ENCODE assay signal across 8 cellular contexts in the genomic region with DNA sequence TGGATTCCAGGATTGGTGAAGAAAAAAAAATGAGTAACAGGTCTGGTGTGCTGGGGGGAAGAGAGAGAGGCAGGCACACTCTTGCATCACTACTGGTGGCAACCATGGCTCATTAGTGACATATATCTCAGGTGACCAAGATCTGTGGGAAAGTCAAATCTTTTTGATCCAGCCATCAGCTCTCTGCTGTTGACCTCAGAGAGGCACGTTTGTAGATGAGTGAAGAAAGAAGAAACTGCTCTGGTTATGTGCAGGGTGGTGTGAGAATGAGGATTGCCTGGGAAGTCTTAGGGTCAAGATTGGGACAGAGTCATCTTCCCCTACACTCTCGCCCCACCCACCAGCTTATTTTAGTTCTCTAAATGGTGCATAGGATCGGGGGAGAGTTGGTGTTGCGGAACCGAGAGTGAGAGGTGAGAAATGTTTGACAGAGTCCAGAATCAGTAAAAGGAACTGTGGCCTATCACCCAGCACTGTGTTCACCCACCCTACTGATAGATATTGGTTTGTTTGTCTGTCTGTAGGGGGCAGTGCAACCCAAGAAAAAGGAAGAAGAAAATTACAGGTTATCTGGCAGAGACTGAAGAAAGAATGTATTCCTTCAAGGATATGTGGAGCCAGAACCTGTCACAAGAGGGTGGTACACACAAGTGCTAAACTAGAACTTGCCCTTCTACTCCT. TPM values are rescaled to one million over a fixed set of nuclear protein-coding genes. Genes with fewer than 3 reads are reported as not detected.
A peak's percentile ranks its signal among the peaks of the same experiment; 100 is the strongest.
DNase-seq lines count a peak whose midpoint lies in the region; ATAC-seq and TF ChIP-seq lines count a peak whose summit lies in the region.

No MANE protein-coding gene starts in this region.

- intact Hi-C loops in adrenal gland (cut with DNase I) (loop anchor here in 1 of 2 donors (10.0 kb wide), 1 partner anchor 181 kb away; no protein-coding TSS in a partner anchor), left ventricle myocardium inferior (cut with micrococcal nuclease) (loop anchor here (5.0 kb wide), 1 partner anchor 201 kb away; no protein-coding TSS in a partner anchor), sigmoid colon (cut with DNase I) (loop anchor here (5.0 kb wide), 2 partner anchors 161 to 201 kb away; no protein-coding TSS in a partner anchor)

- peak in 5 of 6 experiments; percentile 65 to 83 (median 77) for TF ChIP-seq CTCF in adrenal gland (IDR thresholded peaks at IDR 0.05)
- peak; percentile 64 for TF ChIP-seq CTCF in left ventricle myocardium inferior (IDR thresholded peaks at IDR 0.05; ENCODE audit: borderline replicate concordance)
- TF ChIP-seq CTCF in sigmoid colon (IDR thresholded peaks at IDR 0.05), result peak; percentile 31 to 49 (median 44)

- H3K4me1 ChIP-seq in adrenal gland (replicated peaks in 1 of 2) (no peaks in the 10 kb centered on the region), left ventricle myocardium inferior (no peaks in the 10 kb centered on the region), sigmoid colon (no peaks in the 10 kb centered on the region)

- ATAC-seq in GM19467 (IDR thresholded peaks at IDR 0.05; ENCODE audit: unreplicated experiment) (peak; percentile 99), HG03439 (IDR thresholded peaks at IDR 0.05; ENCODE audit: unreplicated experiment) (peak; percentile 95)

- no peak overlapping the region for H3K4me3 ChIP-seq in adrenal gland
- no peak overlapping the region for H3K4me3 ChIP-seq in left ventricle myocardium inferior
- no peak overlapping the region for H3K4me3 ChIP-seq in sigmoid colon

- H3K36me3 ChIP-seq in adrenal gland (replicated peaks in 1 of 2) (no peaks in the 10 kb centered on the region), left ventricle myocardium inferior (no peaks in the 10 kb centered on the region), sigmoid colon (no peaks in the 10 kb centered on the region)

- no peak overlapping the region for H3K27ac ChIP-seq in adrenal gland
- H3K27ac ChIP-seq in left ventricle myocardium inferior (replicated peaks), result no peak overlapping the region
- H3K27ac ChIP-seq in sigmoid colon, result no peak overlapping the region

- TF ChIP-seq POLR2A in adrenal gland (IDR thresholded peaks at IDR 0.05) (no peak), sigmoid colon (IDR thresholded peaks at IDR 0.05) (no peak)

- DNase-seq in activated CD4-positive, CD25-positive, alpha-beta regulatory T cell treated with anti-CD3 and anti-CD28 coated beads, Interleukin-2, amount 50 U/mL, for 16 hours (ENCODE audit: low read depth, low spot score), result peak; percentile 18
- DNase-seq in activated CD4-positive, CD25-positive, alpha-beta regulatory T cell treated with anti-CD3 and anti-CD28 coated beads, Interleukin-2, amount 50 U/mL, for 72 hours, result no peak
- DNase-seq in NCI-H748 (lab: John Stamatoyannopoulos, UW; ENCODE audit: unreplicated experiment) (peak; percentile 51), adrenal gland (peak in 5 of 7 donors; percentile 25 to 47 (median 45)), left ventricle myocardium inferior (no peak), sigmoid colon (no peak)

- WGBS in adrenal gland, 4 donors, result 3 to 11% (median 7%) methylated on average over 5 of the region's 5 CpGs
- 10 to 13% methylated on average over 5 of the region's 5 CpGs for WGBS in sigmoid colon, 2 donors

- H3K9me3 ChIP-seq in adrenal gland (replicated peaks in 1 of 3) (no peaks in the 10 kb centered on the region), left ventricle myocardium inferior (replicated peaks) (no peaks in the 10 kb centered on the region), sigmoid colon (no peaks in the 10 kb centered on the region)

- no peak for TF ChIP-seq EP300 in sigmoid colon (IDR thresholded peaks at IDR 0.05)

- H3K27me3 ChIP-seq in adrenal gland, result peaks cover 20% of the 10 kb centered on the region
- H3K27me3 ChIP-seq in left ventricle myocardium inferior (ENCODE audit: low read depth), result peaks cover 16% of the 10 kb centered on the region
- no peaks in the 10 kb centered on the region for H3K27me3 ChIP-seq in sigmoid colon

RNA-seq across cellular contexts. Expression of gene ARMCX6, which starts 21.9 kb away (rescaled TPM):
- total RNA-seq in adrenal gland, result 10 to 100 TPM; 10.1 to 95.6 (median 40.7) TPM
- 100 to 1,000 TPM in 1 of 3 donors, 10 to 100 TPM in 2; 24.8 to 134 (median 31.9) TPM for polyA plus RNA-seq in adrenal gland
- 25.0 TPM for total RNA-seq in left ventricle myocardium inferior
- 10 to 100 TPM; 12.8 to 24.1 (median 18.5) TPM for total RNA-seq in sigmoid colon
- polyA plus RNA-seq in sigmoid colon, result 10 to 100 TPM; 17.6 to 23.1 (median 22.2) TPM

RNA-seq across cellular contexts. Expression of gene ARMCX3, which starts 27.1 kb away (rescaled TPM):
- total RNA-seq in adrenal gland (100 to 1,000 TPM in 3 of 8 donors, 10 to 100 TPM in 5; 64.8 to 261 (median 90.9) TPM), left ventricle myocardium inferior (66.2 TPM), sigmoid colon (10 to 100 TPM; 46.8 to 53.3 (median 50.8) TPM)
- polyA plus RNA-seq in adrenal gland (100 to 1,000 TPM in 1 of 3 donors, 10 to 100 TPM in 2; 36.6 to 276 (median 69.8) TPM), sigmoid colon (10 to 100 TPM; 12.6 to 27.1 (median 14.3) TPM)

RNA-seq across cellular contexts. Expression of gene ARMCX1, which starts 45.5 kb away (rescaled TPM):
- 10 to 100 TPM; 25.7 to 59.1 (median 41.3) TPM for total RNA-seq in adrenal gland
- polyA plus RNA-seq in adrenal gland, result 10 to 100 TPM; 19.1 to 79.6 (median 26.7) TPM
- 32.7 TPM for total RNA-seq in left ventricle myocardium inferior
- total RNA-seq in sigmoid colon, result 10 to 100 TPM; 49.1 to 73.1 (median 60.7) TPM
- polyA plus RNA-seq in sigmoid colon, result 10 to 100 TPM in 1 of 3 donors, 1 to 10 TPM in 2; 2.8 to 13.2 (median 8.2) TPM

Comparison
In these comparisons a context has a peak if more than half of its experiments do, and no peak if none do; other contexts are left out.
1. DNase-seq: peak in activated CD4-positive, CD25-positive, alpha-beta regulatory T cell treated with anti-CD3 and anti-CD28 coated beads, Interleukin-2, amount 50 U/mL, for 16 hours (single experiment), NCI-H748 (single experiment) and adrenal gland (5 of 7); none in activated CD4-positive, CD25-positive, alpha-beta regulatory T cell treated with anti-CD3 and anti-CD28 coated beads, Interleukin-2, amount 50 U/mL, for 72 hours (single experiment), left ventricle myocardium inferior (single experiment) and sigmoid colon (single experiment).
2. Peak in every context shown above with its lines, with median percentiles within 50 percentile points of each other: CTCF ChIP-seq.